Comparison of ENCODE assay signal across 15 cellular contexts in genomic region chr2:205170399-205170798, GRCh38.
"Had no signal": no experiment of that assay in that cellular context is flagged by ENCODE, and none has a peak within 500 bp of the region (broad histone marks: within the 10 kb centered on the region; RNA-seq: fewer than 3 reads in every experiment).

No MANE protein-coding gene starts in this region.

- H3K36me3 Mint-ChIP-seq: activated naive CD4-positive, alpha-beta T cell treated with anti-CD3 and anti-CD28 coated beads, Interleukin-2, amount 50 U/mL, for 24 hours; T-cell had no signal

- ATAC-seq: body of pancreas, right cardiac atrium, T-cell had no signal

- H3K27ac ChIP-seq: body of pancreas, prostate gland, upper lobe of left lung had no signal

- H3K27ac Mint-ChIP-seq: activated naive CD4-positive, alpha-beta T cell treated with anti-CD3 and anti-CD28 coated beads, Interleukin-2, amount 50 U/mL, for 24 hours; activated T-helper 2 cell treated with anti-CD3 and anti-CD28 coated beads, Interferon-gamma antibody, Interleukin-2, Interleukin-4, amounts not matched to agents 10 μg/mL and 5 μg/mL and 100 μg/mL, durations not matched to agents 14 hours and 24 hours and 36 hours; nephron; stimulated activated naive CD8-positive, alpha-beta T cell treated with anti-CD3 and anti-CD28 coated beads, Interleukin-15, Interleukin-2, amounts not matched to agents 100 ng/mL and 50 ng/mL, for 24 hours; T-cell had no signal

- H3K4me1 Mint-ChIP-seq: nephron had no signal

- H3K36me3 ChIP-seq: prostate gland had no signal

- H3K27me3 Mint-ChIP-seq: activated naive CD4-positive, alpha-beta T cell treated with anti-CD3 and anti-CD28 coated beads, Interleukin-2, amount 50 U/mL, for 24 hours; stimulated activated naive CD8-positive, alpha-beta T cell treated with anti-CD3 and anti-CD28 coated beads, Interleukin-15, Interleukin-2, amounts not matched to agents 100 ng/mL and 50 ng/mL, for 24 hours had no signal

- H3K27me3 ChIP-seq: body of pancreas, upper lobe of left lung had no signal

- H3K4me1 ChIP-seq: body of pancreas, prostate gland, upper lobe of left lung had no signal

- H3K9me3 Mint-ChIP-seq: activated naive CD4-positive, alpha-beta T cell treated with anti-CD3 and anti-CD28 coated beads, Interleukin-2, amount 50 U/mL, for 24 hours; activated T-helper 2 cell treated with anti-CD3 and anti-CD28 coated beads, Interferon-gamma antibody, Interleukin-2, Interleukin-4, amounts not matched to agents 10 μg/mL and 5 μg/mL and 100 μg/mL, durations not matched to agents 14 hours and 24 hours and 36 hours; nephron; stimulated activated naive CD8-positive, alpha-beta T cell treated with anti-CD3 and anti-CD28 coated beads, Interleukin-15, Interleukin-2, amounts not matched to agents 100 ng/mL and 50 ng/mL, for 24 hours; T-cell had no signal

- H3K9me3 ChIP-seq: body of pancreas, prostate gland, upper lobe of left lung had no signal

- H3K4me2 ChIP-seq: smooth muscle cell had no signal

- DNase-seq: activated CD4-positive, CD25-positive, alpha-beta regulatory T cell treated with anti-CD3 and anti-CD28 coated beads, Interleukin-2, amount 50 U/mL, for 72 hours; body of pancreas; foreskin fibroblast; hypothalamus; occipital lobe; right cardiac atrium; T-cell; T1000 had no signal

- H3K4me3 ChIP-seq: body of pancreas, prostate gland, smooth muscle cell, upper lobe of left lung had no signal

- H3K4me3 Mint-ChIP-seq: activated naive CD4-positive, alpha-beta T cell treated with anti-CD3 and anti-CD28 coated beads, Interleukin-2, amount 50 U/mL, for 24 hours; nephron; stimulated activated naive CD8-positive, alpha-beta T cell treated with anti-CD3 and anti-CD28 coated beads, Interleukin-15, Interleukin-2, amounts not matched to agents 100 ng/mL and 50 ng/mL, for 24 hours; T-cell had no signal
